8 cellular contexts compared by ENCODE assay signal in the genomic region with DNA sequence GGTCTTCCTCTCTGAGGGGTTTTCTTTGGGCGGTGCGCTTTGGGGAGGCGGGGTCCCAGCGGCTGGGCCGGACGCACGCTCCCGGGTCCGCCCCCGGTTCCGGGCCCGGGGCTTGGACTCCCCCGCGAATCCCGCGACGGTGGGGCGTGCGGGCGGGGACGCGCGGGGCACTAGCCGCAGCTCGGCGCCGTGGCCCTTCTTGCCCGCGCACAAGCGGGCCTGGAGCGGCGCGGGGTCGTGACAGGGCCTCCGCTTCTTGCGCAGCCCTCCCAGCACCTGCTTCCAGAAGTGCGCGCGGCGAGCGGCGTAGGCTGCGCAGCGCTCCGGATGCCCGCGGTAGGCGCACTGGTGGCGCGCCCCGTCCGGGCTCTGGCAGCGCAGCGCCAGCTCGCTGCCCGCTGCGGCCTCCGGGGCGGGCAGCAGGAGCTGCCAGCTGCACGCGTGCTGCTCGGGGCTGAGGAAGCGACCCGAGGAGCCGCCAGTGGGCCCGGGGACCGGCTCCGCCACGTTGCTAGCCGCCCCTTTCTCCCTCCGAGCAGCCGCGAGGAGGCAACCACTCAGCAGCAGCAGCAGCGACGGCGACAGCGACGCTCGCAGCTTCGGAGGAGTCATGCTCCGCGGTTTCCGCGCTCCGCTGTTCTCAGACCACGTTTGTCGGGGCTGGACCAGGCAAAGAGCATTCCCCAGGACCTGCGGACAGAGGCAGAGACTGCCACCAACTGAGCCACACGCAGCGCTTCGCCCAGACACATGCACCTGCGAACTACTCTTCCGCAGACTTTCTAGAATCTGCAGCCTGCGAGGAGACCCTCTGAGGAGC. TPM values are rescaled to one million over a fixed set of nuclear protein-coding genes. Genes with fewer than 3 reads are reported as not detected.
DNase-seq lines count a peak whose midpoint lies in the region; ATAC-seq and TF ChIP-seq lines count a peak whose summit lies in the region.

No MANE protein-coding gene starts in this region.

- no peaks in the 10 kb centered on the region for H3K36me3 Mint-ChIP-seq in chondrocyte (ENCODE audit: low read depth)

- DNase-seq in AG09319 (ENCODE audit: extremely low read depth, low read depth) = no peak
- peak; percentile 18 for DNase-seq in NCI-H2196 treated with DMSO at 0.1 percent for 48 hours (lab: John Stamatoyannopoulos, UW; ENCODE audit: unreplicated experiment)
- DNase-seq in chondrocyte (ENCODE audit: low spot score) = no peak
- peak; percentile 75 to 83 for DNase-seq in left colon
- DNase-seq in stimulated activated CD4-positive, alpha-beta T cell treated with anti-CD3 and anti-CD28 coated beads, Interleukin-1b, Interleukin-23, amount 100 ng/mL, for 48 hours = peak; percentile 73

- H3K4me3 Mint-ChIP-seq in chondrocyte (ENCODE audit: unreplicated experiment) = peak overlapping the region; percentile 88

- no peaks in the 10 kb centered on the region for H3K27me3 Mint-ChIP-seq in chondrocyte (ENCODE audit: low read depth)

- peak; percentile 74 for ATAC-seq in GM18870 (IDR thresholded peaks at IDR 0.05; ENCODE audit: unreplicated experiment)
- peak; percentile 76 for ATAC-seq in HG03103 (IDR thresholded peaks at IDR 0.05; ENCODE audit: low read depth, unreplicated experiment)
- ATAC-seq in activated CD4-positive, CD25-positive, alpha-beta regulatory T cell treated with anti-CD3 and anti-CD28 coated beads, Interleukin-2, amount 50 U/mL, for 24 hours = peak; percentile 90 to 92
- ATAC-seq in left colon = peak; percentile 96

- H3K9me3 Mint-ChIP-seq in chondrocyte (ENCODE audit: low read depth) = no peaks in the 10 kb centered on the region

- TF ChIP-seq CTCF in AG09319 (IDR thresholded peaks at IDR 0.05; ENCODE audit: low read depth, low read length) (peak; percentile 38), chondrocyte (IDR thresholded peaks at IDR 0.05) (peak; percentile 79)

- H3K27ac Mint-ChIP-seq in chondrocyte (ENCODE audit: unreplicated experiment) = peak overlapping the region; percentile 82

- peaks cover 40% of the 10 kb centered on the region for H3K4me1 Mint-ChIP-seq in chondrocyte (ENCODE audit: low read depth)

- intact Hi-C loops in left colon (cut with DNase I, micrococcal nuclease) = no loop called here

RNA-seq across cellular contexts. Expression of gene FGFBP3, which starts 0.7 kb away (rescaled TPM):
- total RNA-seq in chondrocyte = 3.8 to 6.1 TPM (median 5.3 TPM) in 3 replicates
- total RNA-seq in left colon = 1 to 10 TPM; 1.5 to 2.3 TPM

RNA-seq across cellular contexts. Expression of gene BTAF1, which starts 15.0 kb away (rescaled TPM):
- total RNA-seq in chondrocyte = 26.2 to 32.8 TPM (median 26.7 TPM) in 3 replicates
- total RNA-seq in left colon = 10 to 100 TPM; 24.9 to 29.7 TPM

Comparison
In these comparisons a context has a peak if more than half of its experiments do, and no peak if none do; other contexts are left out.
1. DNase-seq: peak in NCI-H2196 treated with DMSO at 0.1 percent for 48 hours (single experiment), left colon (2 of 2) and stimulated activated CD4-positive, alpha-beta T cell treated with anti-CD3 and anti-CD28 coated beads, Interleukin-1b, Interleukin-23, amount 100 ng/mL, for 48 hours (single experiment); none in AG09319 (single experiment) and chondrocyte (single experiment).
2. Peak in every context shown above with its lines, with median percentiles within 50 percentile points of each other: ATAC-seq.